12 cellular contexts compared by ENCODE assay signal in genomic region chr1:186682721-186683120, GRCh38. TPM values are rescaled to one million over a fixed set of nuclear protein-coding genes. Genes with fewer than 3 reads are reported as not detected.
A peak's percentile ranks its signal among the peaks of the same experiment; 100 is the strongest.
DNase-seq lines count a peak whose midpoint lies in the region; ATAC-seq, FAIRE-seq and TF ChIP-seq lines count a peak whose summit lies in the region.
"Had no signal": no experiment of that assay in that cellular context is flagged by ENCODE, and none has a peak within 500 bp of the region (broad histone marks: within the 10 kb centered on the region; RNA-seq: fewer than 3 reads in every experiment).

No MANE protein-coding gene starts in this region.

- H2BK20ac ChIP-seq in IMR-90 (ENCODE audit: low read depth, low read length) = no peak overlapping the region

- DNase-seq in AG09309 (ENCODE audit: low read depth) (no peak), IMR-90 (peak; percentile 54), keratinocyte (ENCODE audit: low read depth, low spot score) (no peak), hippocampal formation (lab: John Stamatoyannopoulos, UW) (no peak), GM10266 (ENCODE audit: extremely low spot score) (no peak), NCI-H524 treated with DMSO at 0.1 percent for 48 hours (lab: John Stamatoyannopoulos, UW) (no peak), NCI-H446 (lab: John Stamatoyannopoulos, UW) (no peak)
- DNase-seq: activated CD4-positive, alpha-beta T cell treated with anti-CD3 and anti-CD28 coated beads for 36 hours; activated naive CD8-positive, alpha-beta T cell treated with anti-CD3 and anti-CD28 coated beads, Interleukin-2, amount 10 ng/mL, durations not matched to agents 7 days and 5 days; stimulated activated CD4-positive, alpha-beta T cell treated with anti-CD3 and anti-CD28 coated beads, Interleukin-4, amount 100 ng/mL, for 4 hours had no signal

- H4K5ac ChIP-seq in IMR-90 (ENCODE audit: low read depth, low read length) = no peak overlapping the region

- no peaks in the 10 kb centered on the region for H3K36me3 Mint-ChIP-seq in brain
- H3K36me3 Mint-ChIP-seq: activated naive CD8-positive, alpha-beta T cell treated with anti-CD3 and anti-CD28 coated beads, Interleukin-2, amount 10 ng/mL, durations not matched to agents 7 days and 5 days had no signal

- H3K27ac Mint-ChIP-seq in brain = no peak overlapping the region
- H3K27ac Mint-ChIP-seq: activated CD4-positive, alpha-beta T cell treated with anti-CD3 and anti-CD28 coated beads for 36 hours; activated naive CD8-positive, alpha-beta T cell treated with anti-CD3 and anti-CD28 coated beads, Interleukin-2, amount 10 ng/mL, durations not matched to agents 7 days and 5 days; nephron had no signal

- no peak overlapping the region for H2BK120ac ChIP-seq in IMR-90 (ENCODE audit: low read depth, low read length)

- no peaks in the 10 kb centered on the region for H3K4me1 ChIP-seq in IMR-90 (ENCODE audit: control insufficient read depth, insufficient read depth, low read length)
- H3K4me1 ChIP-seq in keratinocyte (ENCODE audit: control insufficient read depth, extremely low read depth, insufficient read depth, low read length) = peaks cover 8% of the 10 kb centered on the region

- POLR2A ChIA-PET in IMR-90 (lab: Charles Lee; ENCODE audit: unreplicated experiment) = no interaction called here

- no peak overlapping the region for H3K4me3 ChIP-seq in AG09309 (ENCODE audit: control insufficient read depth, low read depth, low read length)
- no peak overlapping the region for H3K4me3 ChIP-seq in IMR-90 (ENCODE audit: insufficient read depth, low read depth, low read length)
- peak overlapping the region in 2 of 3 experiments; percentile 84 to 98 for H3K4me3 ChIP-seq in keratinocyte (ENCODE audit: control insufficient read depth in 2 of 3, extremely low read depth in 1 of 3, insufficient read depth in 2 of 3, low read depth in 1 of 3, low read length in 3 of 3)

- peak; percentile 45 for TF ChIP-seq CTCF in AG09309 (IDR thresholded peaks at IDR 0.05; ENCODE audit: control insufficient read depth, insufficient read depth, low read depth, low read length, missing control alignments)
- peak; percentile 54 for TF ChIP-seq CTCF in IMR-90 (conservative IDR thresholded peaks at IDR 0.05; ENCODE audit: low read depth, low read length)
- TF ChIP-seq CTCF in brain (conservative IDR thresholded peaks at IDR 0.05) = peak; percentile 33 to 38
- no peak for TF ChIP-seq CTCF in keratinocyte (optimal IDR thresholded peaks at IDR 0.05 in 1 of 3, IDR thresholded peaks at IDR 0.05 in 1 of 3, conservative IDR thresholded peaks at IDR 0.05 in 1 of 3; ENCODE audit: extremely low read depth in 1 of 3, insufficient read depth in 2 of 3, low read length in 3 of 3)
- TF ChIP-seq CTCF in GM10266 (IDR thresholded peaks at IDR 0.05; ENCODE audit: control insufficient read depth, insufficient read depth, low read depth, missing control alignments) = no peak

- dilution Hi-C loops in IMR-90 (cut with HindIII; ENCODE audit: low sequenced_read_pairs, unreplicated experiment) = no loop called here
- dilution Hi-C loops in keratinocyte (cut with MboI; ENCODE audit: extremely low pct_ligation_motif_present, low sequenced_read_pairs) = no loop called here

- BruUV-seq in IMR-90 (replicated peaks; lab: Mats Ljungman, UMichigan) = no TSS peak

- peaks cover 30% of the 10 kb centered on the region for H3K27me3 Mint-ChIP-seq in brain

- peaks cover 0 to 12% (median 8%) of the 10 kb centered on the region in 5 experiments for H3K9me3 Mint-ChIP-seq in brain
- H3K9me3 Mint-ChIP-seq: activated naive CD8-positive, alpha-beta T cell treated with anti-CD3 and anti-CD28 coated beads, Interleukin-2, amount 10 ng/mL, durations not matched to agents 7 days and 5 days had no signal

- TF ChIP-seq RAD21 in IMR-90 (IDR thresholded peaks at IDR 0.05; ENCODE audit: low read length) = peak; percentile 55

- no peak overlapping the region for H4K91ac ChIP-seq in IMR-90 (ENCODE audit: insufficient read depth, low read depth, low read length)

- H2BK5ac ChIP-seq in IMR-90 (ENCODE audit: low read depth, low read length, poor library complexity, severe bottlenecking) = no peak overlapping the region

- H2AFZ ChIP-seq in IMR-90 (replicated peaks; ENCODE audit: low read length, poor library complexity) = no peak overlapping the region
- no peak overlapping the region for H2AFZ ChIP-seq in keratinocyte (ENCODE audit: control insufficient read depth, low read length)

- WGBS in IMR-90 (ENCODE audit: extremely low coverage in 2 of 2, insufficient read length in 1 of 2), 2 experiments = no CpG with 5 or more reads among the region's 1 CpG

- H3K4me3 Mint-ChIP-seq in brain = no peak overlapping the region
- H3K4me3 Mint-ChIP-seq: activated CD4-positive, alpha-beta T cell treated with anti-CD3 and anti-CD28 coated beads for 36 hours; activated naive CD8-positive, alpha-beta T cell treated with anti-CD3 and anti-CD28 coated beads, Interleukin-2, amount 10 ng/mL, durations not matched to agents 7 days and 5 days; nephron had no signal

- H3K9me3 ChIP-seq in IMR-90 (ENCODE audit: control insufficient read depth, insufficient read depth, low read length) = peaks cover 2% of the 10 kb centered on the region; the same call in 1 of the 2 replicates
- H3K9me3 ChIP-seq in keratinocyte (ENCODE audit: control insufficient read depth, low read depth, low read length) = no peaks in the 10 kb centered on the region

- H2BK15ac ChIP-seq in IMR-90 (ENCODE audit: low read depth, low read length) = no peak overlapping the region

- no peak for ATAC-seq in IMR-90 (ENCODE audit: low read depth)
- ATAC-seq: activated CD4-positive, alpha-beta T cell treated with anti-CD3 and anti-CD28 coated beads for 36 hours had no signal

- no peak overlapping the region for H3K4ac ChIP-seq in IMR-90 (ENCODE audit: low read depth, low read length)

- in situ Hi-C loops in IMR-90 (cut with MboI; ENCODE audit: low sequenced_read_pairs) = loop anchor here (5.0 to 10.0 kb wide), 2 partner anchors 200 to 302 kb away; no protein-coding TSS in a partner anchor

- H3K4me1 Mint-ChIP-seq in brain = peaks cover 19% of the 10 kb centered on the region

- no peaks in the 10 kb centered on the region; the same call in 1 of the 2 replicates for H4K20me1 ChIP-seq in IMR-90 (ENCODE audit: insufficient read depth, low read length)
- no peaks in the 10 kb centered on the region for H4K20me1 ChIP-seq in keratinocyte (ENCODE audit: control insufficient read depth, extremely low read depth, insufficient read depth, low read length)

- no peak overlapping the region for H4K8ac ChIP-seq in IMR-90 (ENCODE audit: low read depth in 2 of 2, low read length in 2 of 2)

- no peaks in the 10 kb centered on the region; the same call in 1 of the 2 replicates for H3K36me3 ChIP-seq in IMR-90 (ENCODE audit: control insufficient read depth, insufficient read depth, low read length)
- H3K36me3 ChIP-seq in keratinocyte (ENCODE audit: control insufficient read depth in 2 of 2, extremely low read depth in 1 of 2, insufficient read depth in 2 of 2, low read length in 2 of 2) = peaks cover 0 to 8% of the 10 kb centered on the region in 2 experiments

- H3K79me1 ChIP-seq in IMR-90 (ENCODE audit: low read depth in 1 of 2, low read length in 2 of 2) = no peaks in the 10 kb centered on the region

- H3K27me3 ChIP-seq in IMR-90 (ENCODE audit: control insufficient read depth, insufficient read depth, low read length) (no peaks in the 10 kb centered on the region), keratinocyte (ENCODE audit: control insufficient read depth, extremely low read depth, insufficient read depth, low read length) (no peaks in the 10 kb centered on the region)

- FAIRE-seq in keratinocyte (lab: Jason Lieb, UNC) = no peak

- no peak overlapping the region for H3K9ac ChIP-seq in IMR-90 (ENCODE audit: low read depth, low read length)
- peak overlapping the region; percentile 91 for H3K9ac ChIP-seq in keratinocyte (ENCODE audit: control insufficient read depth, extremely low read depth, insufficient read depth, low read length)

- H3K9me1 ChIP-seq in IMR-90 (ENCODE audit: insufficient read depth, low read length) = no peaks in the 10 kb centered on the region
- H3K9me1 ChIP-seq in keratinocyte (ENCODE audit: control insufficient read depth, extremely low read depth, insufficient read depth, low read length) = no peaks in the 10 kb centered on the region

- H3K79me2 ChIP-seq in keratinocyte (ENCODE audit: control insufficient read depth, insufficient read depth, low read length) = peaks cover 7% of the 10 kb centered on the region

- no peak overlapping the region for H3K18ac ChIP-seq in IMR-90 (ENCODE audit: low read depth, low read length)

- TF ChIP-seq POLR2A in IMR-90 (IDR thresholded peaks at IDR 0.05; ENCODE audit: low read depth, low read length) = no peak

- H2AK5ac ChIP-seq in IMR-90 (ENCODE audit: low read depth, low read length) = no peak overlapping the region

- intact Hi-C loops in IMR-90 (cut with micrococcal nuclease) = loop anchor here (1.0 to 5.0 kb wide), 4 partner anchors 75 to 307 kb away; partner anchors contain the start of genes ODR4 and TPR

- H3K56ac ChIP-seq in IMR-90 (ENCODE audit: extremely low read depth, insufficient read depth, low read length) = no peak overlapping the region

- no peak overlapping the region for H3K14ac ChIP-seq in IMR-90 (replicated peaks; ENCODE audit: low read depth, low read length)

- no peak overlapping the region for H2AK9ac ChIP-seq in IMR-90 (replicated peaks; ENCODE audit: low read depth, low read length, poor library complexity)

- H3K27ac ChIP-seq in IMR-90 (ENCODE audit: insufficient read depth, low read length) = no peak overlapping the region
- H3K27ac ChIP-seq in keratinocyte (ENCODE audit: control insufficient read depth, insufficient read depth, low read length) = peak overlapping the region; percentile 92

- H3K4me2 ChIP-seq in IMR-90 (ENCODE audit: low read depth, low read length) (no peak overlapping the region), keratinocyte (ENCODE audit: control insufficient read depth, extremely low read depth, insufficient read depth, low read depth, low read length) (peak overlapping the region; percentile 81)

- CTCF ChIA-PET in IMR-90 (lab: Yijun Ruan, JAX) = interaction anchor here (0.6 to 1.1 kb wide), 2 partner anchors 9 to 207 kb away, joined by 3 to 5 read pairs; no protein-coding TSS in a partner anchor

- no peak overlapping the region for H3K23ac ChIP-seq in IMR-90 (ENCODE audit: low read depth, low read length)

RNA-seq across cellular contexts. Expression of gene PTGS2, which starts 2.5 kb away (rescaled TPM):
- total RNA-seq in IMR-90 (2012; rRNA removed) = 4.8 and 6.9 TPM in 2 replicates
- 3.4 and 6.3 TPM in 2 replicates for polyA plus RNA-seq in IMR-90 (2012; rRNA removed)
- 3.8 and 13.3 TPM in 2 replicates for polyA plus RNA-seq in IMR-90 (2012; cell fraction: cytosol; rRNA removed)
- polyA plus RNA-seq in IMR-90 (2012; cell fraction: nucleus; rRNA removed; ENCODE audit: low replicate concordance) = 24.8 and 38.9 TPM in 2 replicates
- 0.42 TPM for polyA plus RNA-seq in brain (ENCODE audit: insufficient read depth, low read depth, low replicate concordance)
- 36.9 to 222 TPM (median 117 TPM) in 3 replicates for polyA plus RNA-seq in keratinocyte
- 14.7 TPM for polyA plus RNA-seq in keratinocyte (2011; ENCODE audit: low read depth)
- 32.7 and 53.3 TPM in 2 replicates for polyA plus RNA-seq in keratinocyte (2011; cell fraction: cytosol; rRNA removed)
- polyA plus RNA-seq in keratinocyte (2011; cell fraction: nucleus; rRNA removed) = 344 and 399 TPM in 2 replicates
- 19.7 and 36.8 TPM in 2 replicates for polyA plus RNA-seq in keratinocyte (2012; ENCODE audit: low replicate concordance)
- 34.1 to 277 TPM (median 173 TPM) in 3 replicates for polyA minus RNA-seq in keratinocyte
- polyA minus RNA-seq in keratinocyte (2011; cell fraction: cytosol; rRNA and poly(A)+ RNA removed) = 101 TPM
- 337 and 687 TPM in 2 replicates for polyA minus RNA-seq in keratinocyte (2011; cell fraction: nucleus; rRNA and poly(A)+ RNA removed)
- total RNA-seq: activated naive CD8-positive, alpha-beta T cell treated with anti-CD3 and anti-CD28 coated beads, Interleukin-2, amount 10 ng/mL, durations not matched to agents 7 days and 5 days had no signal

Comparison
In these comparisons a context has a peak if more than half of its experiments do, and no peak if none do; other contexts are left out.
1. H3K4me3 ChIP-seq: peak in keratinocyte (2 of 3); none in AG09309 (single experiment) and IMR-90 (single experiment).
2. CTCF ChIP-seq: peak in AG09309 (single experiment), IMR-90 (single experiment) and brain (2 of 2); none in keratinocyte (0 of 3) and GM10266 (single experiment).